In the genomic region with DNA sequence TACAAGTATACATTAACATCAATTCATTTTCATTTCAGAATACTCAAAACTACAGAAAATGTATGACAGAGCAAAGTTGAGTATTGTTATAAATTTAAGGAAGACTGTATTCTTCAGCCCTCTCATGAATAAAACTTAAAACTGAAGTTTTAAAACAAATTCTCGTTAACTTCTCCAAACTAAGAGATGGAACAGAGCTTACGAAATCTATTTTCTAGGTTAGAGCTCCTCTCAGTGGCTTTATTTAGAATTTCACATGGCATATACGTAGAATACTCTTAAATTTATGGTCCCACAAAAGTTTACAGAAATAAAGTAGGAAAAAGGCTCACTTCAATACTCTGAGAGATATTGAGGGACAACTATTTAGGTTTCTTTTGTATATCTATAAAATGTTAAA, we compare ENCODE assay signal across 8 cellular contexts.
DNase-seq lines count a peak whose midpoint lies in the region; ATAC-seq and TF ChIP-seq lines count a peak whose summit lies in the region.

No MANE protein-coding gene starts in this region.

- no peak overlapping the region for H3K27ac ChIP-seq in substantia nigra (ENCODE audit: low read depth, low read length, poor library complexity, severe bottlenecking)

- H3K4me3 ChIP-seq in AG09309 (ENCODE audit: control insufficient read depth, low read depth, low read length) = no peak overlapping the region

- DNase-seq in AG09309 (ENCODE audit: low read depth) (no peak), LHCN-M2 (ENCODE audit: low read depth) (peak; percentile 21), SKM-1 (lab: John Stamatoyannopoulos, UW; ENCODE audit: unreplicated experiment) (peak; percentile 42), iPS DF 4.7 (ENCODE audit: extremely low read depth, low spot score) (peak; percentile 3), substantia nigra (lab: John Stamatoyannopoulos, UW) (no peak)
- DNase-seq in stimulated activated naive B cell treated with anti-CD40 and anti-IgM and Interleukin-4, amounts not matched to agents 10 μg/mL and 1 μg/mL and 100 μg/mL, for 72 hours = no peak

- no peak overlapping the region for H3K4me3 Mint-ChIP-seq in stimulated activated naive B cell treated with anti-CD40 and anti-IgM and Interleukin-4, amounts not matched to agents 10 μg/mL and 1 μg/mL and 100 μg/mL, for 72 hours

- no peaks in the 10 kb centered on the region for H3K36me3 Mint-ChIP-seq in stimulated activated naive B cell treated with anti-CD40 and anti-IgM and Interleukin-4, amounts not matched to agents 10 μg/mL and 1 μg/mL and 100 μg/mL, for 72 hours

- H3K27ac Mint-ChIP-seq in stimulated activated naive B cell treated with anti-CD40 and anti-IgM and Interleukin-4, amounts not matched to agents 10 μg/mL and 1 μg/mL and 100 μg/mL, for 72 hours = no peak overlapping the region

- peak; percentile 12 for TF ChIP-seq CTCF in AG09309 (IDR thresholded peaks at IDR 0.05; ENCODE audit: control insufficient read depth, insufficient read depth, low read depth, low read length, missing control alignments)

- no peaks in the 10 kb centered on the region for H3K4me1 Mint-ChIP-seq in stimulated activated naive B cell treated with anti-CD40 and anti-IgM and Interleukin-4, amounts not matched to agents 10 μg/mL and 1 μg/mL and 100 μg/mL, for 72 hours

- no peaks in the 10 kb centered on the region for H3K9me3 Mint-ChIP-seq in stimulated activated naive B cell treated with anti-CD40 and anti-IgM and Interleukin-4, amounts not matched to agents 10 μg/mL and 1 μg/mL and 100 μg/mL, for 72 hours

- peak; percentile 63 for ATAC-seq in GM19035 (IDR thresholded peaks at IDR 0.05; ENCODE audit: unreplicated experiment)
- no peak for ATAC-seq in stimulated activated naive B cell treated with anti-CD40 and anti-IgM and Interleukin-4, amounts not matched to agents 10 μg/mL and 1 μg/mL and 100 μg/mL, for 72 hours (replicated peaks)
- ATAC-seq in GM21447 (IDR thresholded peaks at IDR 0.05; ENCODE audit: unreplicated experiment) = no peak

- H3K27me3 Mint-ChIP-seq in stimulated activated naive B cell treated with anti-CD40 and anti-IgM and Interleukin-4, amounts not matched to agents 10 μg/mL and 1 μg/mL and 100 μg/mL, for 72 hours = no peaks in the 10 kb centered on the region

Comparison
In these comparisons a context has a peak if more than half of its experiments do, and no peak if none do; other contexts are left out.
1. DNase-seq: peak in LHCN-M2 (single experiment), SKM-1 (single experiment) and iPS DF 4.7 (single experiment); none in AG09309 (single experiment), stimulated activated naive B cell treated with anti-CD40 and anti-IgM and Interleukin-4, amounts not matched to agents 10 μg/mL and 1 μg/mL and 100 μg/mL, for 72 hours (single experiment) and substantia nigra (0 of 49).